In genomic region chr1:112704511-112704907, GRCh38 we compare ENCODE assay signal across 8 cellular contexts. TPM values are rescaled to one million over a fixed set of nuclear protein-coding genes. Genes with fewer than 3 reads are reported as not detected.
DNase-seq lines count a peak whose midpoint lies in the region; ATAC-seq, FAIRE-seq and TF ChIP-seq lines count a peak whose summit lies in the region.

No MANE protein-coding gene starts in this region.

- H3K4ac ChIP-seq in mesendoderm (ENCODE audit: low read depth, low read length): no peak overlapping the region

- no peak overlapping the region for H2BK120ac ChIP-seq in mesendoderm (ENCODE audit: low read depth, low read length)

- H2BK15ac ChIP-seq in mesendoderm (replicated peaks; ENCODE audit: low read depth): no peak overlapping the region

- CTCF ChIA-PET in K562 (lab: Yijun Ruan, JAX; ENCODE audit: low intra/inter-chr PET ratio): no interaction called here

- TF ChIP-seq CTCF in K562 (IDR thresholded peaks at IDR 0.05 in 2 of 3, conservative IDR thresholded peaks at IDR 0.05 in 1 of 3; ENCODE audit: insufficient read depth in 2 of 3, low read depth in 1 of 3, low read length in 3 of 3): no peak
- no peak for TF ChIP-seq CTCF in upper lobe of left lung (IDR thresholded peaks at IDR 0.05)

- ATAC-seq in K562: no peak
- ATAC-seq in upper lobe of left lung (ENCODE audit: low FRiP score in 2 of 2): no peak
- ATAC-seq in GM21390 (IDR thresholded peaks at IDR 0.05; ENCODE audit: unreplicated experiment): no peak

- H3K4me1 ChIP-seq in K562 (replicated peaks in 1 of 2; ENCODE audit: control insufficient read depth in 2 of 2, insufficient read depth in 2 of 2, low read length in 2 of 2): peaks cover 67 to 71% of the 10 kb centered on the region in 2 experiments
- peaks cover 36% of the 10 kb centered on the region for H3K4me1 ChIP-seq in mesendoderm (ENCODE audit: control insufficient read depth, low read depth, low read length)
- H3K4me1 ChIP-seq in upper lobe of left lung: peaks cover 49 to 70% (median 67%) of the 10 kb centered on the region in 4 donors

- H2AK5ac ChIP-seq in mesendoderm (ENCODE audit: low read length): peak overlapping the region; percentile 89

- H3K27ac ChIP-seq in K562 (ENCODE audit: extremely low read depth, low read depth, low read length) (peak overlapping the region; percentile 97), mesendoderm (ENCODE audit: low read depth, low read length) (peak overlapping the region; percentile 37), upper lobe of left lung (peak overlapping the region; percentile 91 to 99 (median 98))

- no peak for TF ChIP-seq EP300 in K562 (IDR thresholded peaks at IDR 0.05; ENCODE audit: low read length)
- no peak for TF ChIP-seq EP300 in upper lobe of left lung (IDR thresholded peaks at IDR 0.05)

- no peak for FAIRE-seq in K562 (lab: Jason Lieb, UNC)

- H3K36me3 ChIP-seq in K562 (ENCODE audit: control insufficient read depth, insufficient read depth, low read length): peaks cover 47% of the 10 kb centered on the region
- peaks cover 13% of the 10 kb centered on the region for H3K36me3 ChIP-seq in mesendoderm (ENCODE audit: control insufficient read depth, insufficient read depth, low read length)
- peaks cover 0 to 35% (median 10%) of the 10 kb centered on the region in 4 donors for H3K36me3 ChIP-seq in upper lobe of left lung

- H3K27me3 ChIP-seq in K562 (ENCODE audit: control insufficient read depth in 2 of 2, insufficient read depth in 2 of 2, low read length in 2 of 2) (no peaks in the 10 kb centered on the region), mesendoderm (ENCODE audit: insufficient read depth, low read length, poor library complexity) (no peaks in the 10 kb centered on the region), upper lobe of left lung (no peaks in the 10 kb centered on the region)

- POLR2A ChIA-PET in K562 (lab: Yijun Ruan, JAX): interaction anchor here (0.5 to 4.6 kb wide), 11 partner anchors 11 to 369 kb away, joined by 3 to 42 read pairs (median 4); partner anchors contain the start of genes LRIG2, MOV10, PPM1J and ST7L

- WGBS in K562 (ENCODE audit: insufficient coverage, low coverage, missing lambda C conversion rate): 16% methylated on average over 5 of the region's 5 CpGs
- WGBS in mesendoderm (ENCODE audit: extremely low coverage, insufficient coverage, low lambda C conversion rate): no CpG with 5 or more reads among the region's 5 CpGs
- 8 to 28% methylated on average over 2 to 5 of the region's 5 CpGs for WGBS in upper lobe of left lung, 2 donors

- no TSS peak for BruUV-seq in K562 (replicated peaks; lab: Mats Ljungman, UMichigan)

- intact Hi-C loops in K562 (cut with micrococcal nuclease): loop anchor here (10.0 kb wide), 1 partner anchor 240 kb away; no protein-coding TSS in a partner anchor

- H4K20me1 ChIP-seq in K562 (replicated peaks; ENCODE audit: control insufficient read depth, insufficient read depth, low read length): no peaks in the 10 kb centered on the region

- H2AFZ ChIP-seq in K562 (ENCODE audit: low read depth, low read length): peak overlapping the region; percentile 63

- H3K4me3 ChIP-seq in K562: peak overlapping the region; percentile 94
- peak overlapping the region; percentile 30 for H3K4me3 ChIP-seq in mesendoderm (ENCODE audit: low read length)
- peak overlapping the region; percentile 6 to 93 (median 92) for H3K4me3 ChIP-seq in upper lobe of left lung

- peak overlapping the region; percentile 23 for H3K18ac ChIP-seq in mesendoderm (ENCODE audit: low read length)

- TF ChIP-seq RAD21 in K562 (CRISPR knock-in tag; conservative IDR thresholded peaks at IDR 0.05 in 1 of 2, IDR thresholded peaks at IDR 0.05 in 1 of 2): no peak

- no peak for TF ChIP-seq POLR2A in K562 (conservative IDR thresholded peaks at IDR 0.05)
- no peak for TF ChIP-seq POLR2A in upper lobe of left lung (IDR thresholded peaks at IDR 0.05)

- H3K4me2 ChIP-seq in K562 (ENCODE audit: insufficient read depth, low read length) (peak overlapping the region; percentile 98), mesendoderm (ENCODE audit: low read length) (peak overlapping the region; percentile 74)

- H3K9me3 ChIP-seq in K562 (replicated peaks; ENCODE audit: control insufficient read depth, insufficient read depth, low read depth, low read length) (no peaks in the 10 kb centered on the region), upper lobe of left lung (no peaks in the 10 kb centered on the region)

- H4K5ac ChIP-seq in mesendoderm (ENCODE audit: low read length): no peak overlapping the region

- no peak overlapping the region for H3K23ac ChIP-seq in mesendoderm (ENCODE audit: low read length)

- peak overlapping the region; percentile 90 for H3K56ac ChIP-seq in mesendoderm (ENCODE audit: low read length)

- no peak overlapping the region for H4K8ac ChIP-seq in mesendoderm (ENCODE audit: low read depth, low read length)

- peaks cover 30% of the 10 kb centered on the region for H3K79me1 ChIP-seq in mesendoderm (ENCODE audit: low read length)

- in situ Hi-C loops in K562 (cut with MboI): no loop called here

- peak overlapping the region; percentile 81 for H2BK5ac ChIP-seq in mesendoderm (ENCODE audit: low read length)

- DNase-seq in stimulated activated CD4-positive, alpha-beta T cell treated with anti-CD3 and anti-CD28 coated beads, Interleukin-1b, Interleukin-23, amount 100 ng/mL, for 48 hours: peak; percentile 62
- no peak for DNase-seq in stimulated activated CD4-positive, alpha-beta T cell treated with anti-CD3 and anti-CD28 coated beads, Interleukin-4, amount 100 ng/mL, for 4 hours
- DNase-seq in K562 (ENCODE audit: extremely low read depth in 1 of 4, low spot score in 3 of 4) (no peak), mesendoderm (no peak), upper lobe of left lung (no peak), UCSD-AML1 (lab: John Stamatoyannopoulos, UW; ENCODE audit: unreplicated experiment) (no peak), SIG-M5 (lab: John Stamatoyannopoulos, UW) (no peak)

- no peaks in the 10 kb centered on the region for H3K9me1 ChIP-seq in K562 (ENCODE audit: control insufficient read depth, insufficient read depth, low read length)

- H3K79me2 ChIP-seq in K562 (ENCODE audit: control insufficient read depth, insufficient read depth, low read length) (peaks cover 63% of the 10 kb centered on the region), mesendoderm (ENCODE audit: control insufficient read depth, insufficient read depth, low read length) (peaks cover 19% of the 10 kb centered on the region)

- H3K9ac ChIP-seq in K562 (ENCODE audit: insufficient read depth in 1 of 2, low read depth in 2 of 2, low read length in 2 of 2): peak overlapping the region; percentile 83 to 90
- H3K9ac ChIP-seq in mesendoderm (ENCODE audit: low read length): peak overlapping the region; percentile 84

RNA-seq across cellular contexts. Expression of gene RHOC, which starts 2.4 kb away (rescaled TPM):
- total RNA-seq in K562 (2011; cell fraction: chromatin; rRNA removed; ENCODE audit: low replicate concordance): 107 and 260 TPM in 2 replicates
- 237 and 244 TPM in 2 replicates for total RNA-seq in K562 (2011; cell fraction: nucleolus; rRNA removed)
- total RNA-seq in K562 (2011; cell fraction: nucleoplasm; rRNA removed): 195 and 210 TPM in 2 replicates
- total RNA-seq in K562 (2014; rRNA removed) (275 and 287 TPM in 2 replicates), K562 (2014; rRNA removed; fragmentation: Illumina TruSeq; extraction: Trizol) (131 and 169 TPM in 2 replicates), K562 (2015; rRNA removed; fragmentation: Illumina TruSeq; extraction: Trizol) (200 and 204 TPM in 2 replicates), K562 (2021) (186 and 203 TPM in 2 replicates), upper lobe of left lung (100 to 1,000 TPM in 5 of 6 donors, 10 to 100 TPM in 1; 80.9 to 218 (median 132) TPM)
- polyA plus RNA-seq in K562 (2011; rRNA removed) (364 and 370 TPM in 2 replicates), K562 (2014; fragmentation: Illumina TruSeq; extraction: Trizol) (336 and 344 TPM in 2 replicates), K562 (2014; fragmentation: Nextera tagmentation; extraction: Ambion mirVana) (10 to 100 TPM; 35.2 to 82.7 TPM), K562 (2014; rRNA removed) (248 and 267 TPM in 2 replicates)
- polyA plus RNA-seq in K562 (2011; cell fraction: cytosol; rRNA removed): 478 and 580 TPM in 2 replicates
- 338 and 429 TPM in 2 replicates for polyA plus RNA-seq in K562 (2011; cell fraction: nucleus; rRNA removed)
- 332 and 339 TPM in 2 replicates for polyA plus RNA-seq in K562 (2012)
- polyA minus RNA-seq in K562 (2011; rRNA and poly(A)+ RNA removed): 273 and 333 TPM in 2 replicates
- polyA minus RNA-seq in K562 (2011; cell fraction: cytosol; rRNA and poly(A)+ RNA removed): 125 and 156 TPM in 2 replicates
- polyA minus RNA-seq in K562 (2011; cell fraction: nucleus; rRNA and poly(A)+ RNA removed): 103 and 138 TPM in 2 replicates
- 107 TPM for polyA plus RNA-seq in mesendoderm (2013, experiment 1 of 2)
- 105 TPM for polyA plus RNA-seq in mesendoderm (2013, experiment 2 of 2)

RNA-seq across cellular contexts. Expression of gene PPM1J, which starts 10.6 kb away (rescaled TPM):
- 6.3 and 17.9 TPM in 2 replicates for total RNA-seq in K562 (2011; cell fraction: chromatin; rRNA removed; ENCODE audit: low replicate concordance)
- 12.8 and 15.3 TPM in 2 replicates for total RNA-seq in K562 (2011; cell fraction: nucleolus; rRNA removed)
- 9.6 and 9.9 TPM in 2 replicates for total RNA-seq in K562 (2011; cell fraction: nucleoplasm; rRNA removed)
- total RNA-seq in K562 (2014; rRNA removed) (6.0 and 6.5 TPM in 2 replicates), K562 (2014; rRNA removed; fragmentation: Illumina TruSeq; extraction: Trizol) (1.2 and 1.3 TPM in 2 replicates), K562 (2015; rRNA removed; fragmentation: Illumina TruSeq; extraction: Trizol) (0.98 and 1.1 TPM in 2 replicates), K562 (2021) (5.1 and 7.1 TPM in 2 replicates), upper lobe of left lung (under 1 TPM in 5 of 6 donors, not detected in 1; 0.55 to 0.91 (median 0.74) TPM)
- polyA plus RNA-seq in K562 (2011; rRNA removed) (10.5 and 18.4 TPM in 2 replicates), K562 (2014; fragmentation: Illumina TruSeq; extraction: Trizol) (4.2 and 5.0 TPM in 2 replicates), K562 (2014; fragmentation: Nextera tagmentation; extraction: Ambion mirVana) (under 1 TPM; 0.25 to 0.31 TPM), K562 (2014; rRNA removed) (8.2 and 8.5 TPM in 2 replicates)
- polyA plus RNA-seq in K562 (2011; cell fraction: cytosol; rRNA removed): 20.6 and 20.7 TPM in 2 replicates
- 80.5 and 82.8 TPM in 2 replicates for polyA plus RNA-seq in K562 (2011; cell fraction: nucleus; rRNA removed)
- polyA plus RNA-seq in K562 (2012): 3.0 and 3.4 TPM in 2 replicates
- polyA minus RNA-seq in K562 (2011; rRNA and poly(A)+ RNA removed): 2.1 and 3.8 TPM in 2 replicates
- 3.0 and 6.5 TPM in 2 replicates for polyA minus RNA-seq in K562 (2011; cell fraction: cytosol; rRNA and poly(A)+ RNA removed)
- polyA minus RNA-seq in K562 (2011; cell fraction: nucleus; rRNA and poly(A)+ RNA removed): 7.4 and 9.1 TPM in 2 replicates
- 9.5 TPM for polyA plus RNA-seq in mesendoderm (2013, experiment 1 of 2)
- 8.6 TPM for polyA plus RNA-seq in mesendoderm (2013, experiment 2 of 2)

RNA-seq across cellular contexts. Expression of gene MOV10, which starts 30.1 kb away (rescaled TPM):
- total RNA-seq in K562 (2011; cell fraction: chromatin; rRNA removed; ENCODE audit: low replicate concordance): 194 and 432 TPM in 2 replicates
- 231 and 262 TPM in 2 replicates for total RNA-seq in K562 (2011; cell fraction: nucleolus; rRNA removed)
- total RNA-seq in K562 (2011; cell fraction: nucleoplasm; rRNA removed): 196 and 201 TPM in 2 replicates
- 46.5 and 75.8 TPM in 2 replicates for total RNA-seq in K562 (2014; rRNA removed)
- 32.1 and 46.8 TPM in 2 replicates for total RNA-seq in K562 (2014; rRNA removed; fragmentation: Illumina TruSeq; extraction: Trizol)
- 49.5 and 50.8 TPM in 2 replicates for total RNA-seq in K562 (2015; rRNA removed; fragmentation: Illumina TruSeq; extraction: Trizol)
- 93.9 and 101 TPM in 2 replicates for total RNA-seq in K562 (2021)
- polyA plus RNA-seq in K562 (2011; rRNA removed): 50.2 and 86.0 TPM in 2 replicates
- polyA plus RNA-seq in K562 (2011; cell fraction: cytosol; rRNA removed): 55.2 and 72.8 TPM in 2 replicates
- polyA plus RNA-seq in K562 (2011; cell fraction: nucleus; rRNA removed): 327 and 544 TPM in 2 replicates
- 78.3 and 153 TPM in 2 replicates for polyA plus RNA-seq in K562 (2012)
- polyA plus RNA-seq in K562 (2014; fragmentation: Illumina TruSeq; extraction: Trizol): 101 and 105 TPM in 2 replicates
- polyA plus RNA-seq in K562 (2014; fragmentation: Nextera tagmentation; extraction: Ambion mirVana): 10 to 100 TPM; 16.7 to 39.6 TPM
- polyA plus RNA-seq in K562 (2014; rRNA removed): 72.0 and 92.8 TPM in 2 replicates
- 34.4 and 47.1 TPM in 2 replicates for polyA minus RNA-seq in K562 (2011; rRNA and poly(A)+ RNA removed)
- 65.8 and 66.5 TPM in 2 replicates for polyA minus RNA-seq in K562 (2011; cell fraction: cytosol; rRNA and poly(A)+ RNA removed)
- polyA minus RNA-seq in K562 (2011; cell fraction: nucleus; rRNA and poly(A)+ RNA removed): 127 and 129 TPM in 2 replicates
- 49.5 TPM for polyA plus RNA-seq in mesendoderm (2013, experiment 1 of 2)
- polyA plus RNA-seq in mesendoderm (2013, experiment 2 of 2): 46.4 TPM
- 100 to 1,000 TPM in 2 of 6 donors, 10 to 100 TPM in 4; 26.5 to 161 (median 56.0) TPM for total RNA-seq in upper lobe of left lung

Comparison
In these comparisons a context has a peak if more than half of its experiments do, and no peak if none do; other contexts are left out.
1. H3K27ac ChIP-seq: peak in every context shown above with its lines; median percentile 98 in upper lobe of left lung; 97 in K562; 37 in mesendoderm.
2. H3K4me3 ChIP-seq: peak in every context shown above with its lines; median percentile 94 in K562; 92 in upper lobe of left lung; 30 in mesendoderm.